8 cellular contexts compared by ENCODE assay signal in genomic region chr1:246916026-246916923, GRCh38. TPM values are rescaled to one million over a fixed set of nuclear protein-coding genes. Genes with fewer than 3 reads are reported as not detected.
A peak's percentile ranks its signal among the peaks of the same experiment; 100 is the strongest.
DNase-seq lines count a peak whose midpoint lies in the region; ATAC-seq, FAIRE-seq and TF ChIP-seq lines count a peak whose summit lies in the region.
"Not testable (repeated sequence)": the region's sequence is repeated elsewhere in the genome, so short reads cannot be mapped to it uniquely, and the experiment has no call there.

No MANE protein-coding gene starts in this region.

- peaks cover 12% of the 10 kb centered on the region for H3K79me1 ChIP-seq in mesenchymal stem cell (replicated peaks; ENCODE audit: low read length, poor library complexity, severe bottlenecking)

- not testable (repeated sequence) for H2BK12ac ChIP-seq in mesenchymal stem cell (ENCODE audit: low read length in 2 of 2)

- H3K27ac Mint-ChIP-seq in activated T-helper 17 cell treated with anti-CD3 and anti-CD28 coated beads, Interleukin-2, amount 50 U/mL, for 72 hours, result peak overlapping the region; percentile 16
- not testable (repeated sequence) for H3K27ac Mint-ChIP-seq in progenitor cell of endocrine pancreas, type B pancreatic cell

- H3K4me1 Mint-ChIP-seq in activated T-helper 17 cell treated with anti-CD3 and anti-CD28 coated beads, Interleukin-2, amount 50 U/mL, for 72 hours; type B pancreatic cell (ENCODE audit: unreplicated experiment): not testable (repeated sequence)
- H3K4me1 Mint-ChIP-seq in progenitor cell of endocrine pancreas (ENCODE audit: low read depth), result peaks cover 10% of the 10 kb centered on the region

- peaks cover 0 to 21% (median 8%) of the 10 kb centered on the region in 9 donors for H3K4me1 ChIP-seq in heart right ventricle
- H3K4me1 ChIP-seq in mesenchymal stem cell (ENCODE audit: control insufficient read depth, insufficient read depth, low read depth, low read length), result not testable (repeated sequence)

- not testable (repeated sequence) for TF ChIP-seq CTCF in heart right ventricle (IDR thresholded peaks at IDR 0.05)
- TF ChIP-seq CTCF in progenitor cell of endocrine pancreas (IDR thresholded peaks at IDR 0.05; ENCODE audit: unreplicated experiment), result peak; percentile 15
- TF ChIP-seq CTCF in type B pancreatic cell (conservative IDR thresholded peaks at IDR 0.05), result peak; percentile 36

- not testable (repeated sequence) for H2BK120ac ChIP-seq in mesenchymal stem cell (ENCODE audit: low read depth, low read length)

- H3K27me3 ChIP-seq in heart right ventricle; mesenchymal stem cell (ENCODE audit: control insufficient read depth in 1 of 2, insufficient read depth in 1 of 2, low read length in 2 of 2): not testable (repeated sequence)

- H3K27ac ChIP-seq in heart right ventricle, result peak overlapping the region in 9 of 10 donors; percentile 11 to 62 (median 45)
- H3K27ac ChIP-seq in mesenchymal stem cell (ENCODE audit: low read length, poor library complexity, severe bottlenecking), result not testable (repeated sequence)

- H3K9me3 ChIP-seq in heart right ventricle; mesenchymal stem cell (ENCODE audit: control insufficient read depth, low read length): not testable (repeated sequence)

- not testable (repeated sequence) for H3K4me3 Mint-ChIP-seq in activated T-helper 17 cell treated with anti-CD3 and anti-CD28 coated beads, Interleukin-2, amount 50 U/mL, for 72 hours; progenitor cell of endocrine pancreas (ENCODE audit: low read depth); type B pancreatic cell

- H3K4me3 ChIP-seq in heart right ventricle; mesenchymal stem cell (ENCODE audit: insufficient read depth in 1 of 2, low read depth in 1 of 2, low read length in 2 of 2): not testable (repeated sequence)

- peaks cover 83% of the 10 kb centered on the region for H3K36me3 Mint-ChIP-seq in activated T-helper 17 cell treated with anti-CD3 and anti-CD28 coated beads, Interleukin-2, amount 50 U/mL, for 72 hours (ENCODE audit: low read depth)
- H3K36me3 Mint-ChIP-seq in progenitor cell of endocrine pancreas (ENCODE audit: insufficient read depth), result not testable (repeated sequence)
- H3K36me3 Mint-ChIP-seq in type B pancreatic cell, result peaks cover 38% of the 10 kb centered on the region

- H3K9me3 Mint-ChIP-seq in activated T-helper 17 cell treated with anti-CD3 and anti-CD28 coated beads, Interleukin-2, amount 50 U/mL, for 72 hours; progenitor cell of endocrine pancreas (ENCODE audit: low read depth); type B pancreatic cell: not testable (repeated sequence)

- H3K27me3 Mint-ChIP-seq in activated T-helper 17 cell treated with anti-CD3 and anti-CD28 coated beads, Interleukin-2, amount 50 U/mL, for 72 hours; progenitor cell of endocrine pancreas; type B pancreatic cell: not testable (repeated sequence)

- H4K8ac ChIP-seq in mesenchymal stem cell (ENCODE audit: low read length), result not testable (repeated sequence)

- H2AK5ac ChIP-seq in mesenchymal stem cell (ENCODE audit: low read length, severe bottlenecking), result not testable (repeated sequence)

- not testable (repeated sequence) for H3K14ac ChIP-seq in mesenchymal stem cell (ENCODE audit: low read length in 2 of 2)

- TF ChIP-seq POLR2A in GM12891 (IDR thresholded peaks at IDR 0.05; ENCODE audit: low read depth, low read length), result not testable (repeated sequence)

- peak; percentile 33 for FAIRE-seq in GM12891 (lab: Jason Lieb, UNC)

- H2BK5ac ChIP-seq in mesenchymal stem cell (ENCODE audit: low read depth, low read length, poor library complexity, severe bottlenecking), result peak overlapping the region; percentile 51

- H4K91ac ChIP-seq in mesenchymal stem cell (ENCODE audit: low read length), result not testable (repeated sequence)

- H3K4ac ChIP-seq in mesenchymal stem cell (ENCODE audit: low read depth in 1 of 2, low read length in 2 of 2), result not testable (repeated sequence)

- not testable (repeated sequence) for H3K18ac ChIP-seq in mesenchymal stem cell (ENCODE audit: low read depth in 1 of 2, low read length in 2 of 2)

- 65 to 78% methylated on average over 7 of the region's 7 CpGs for WGBS in heart right ventricle, 2 donors
- WGBS in mesenchymal stem cell, result 98% methylated on average over 4 of the region's 7 CpGs

- H3K23ac ChIP-seq in mesenchymal stem cell (ENCODE audit: low read length in 2 of 2), result not testable (repeated sequence)

- intact Hi-C loops in Right ventricle myocardium inferior (cut with DNase I); left ventricle myocardium superior (cut with micrococcal nuclease): not testable (repeated sequence)
- intact Hi-C loops in heart right ventricle (cut with DNase I), result loop anchor here in 1 of 10 donors (10.0 kb wide), 1 partner anchor 49 kb away; no protein-coding TSS in a partner anchor

- ATAC-seq in activated T-helper 17 cell treated with anti-CD3 and anti-CD28 coated beads, Interleukin-2, amount 50 U/mL, for 72 hours (replicated peaks), result not testable (repeated sequence)
- peak; percentile 69 for ATAC-seq in Right ventricle myocardium inferior
- ATAC-seq in heart right ventricle, result peak in 6 of 8 donors; percentile 42 to 86 (median 72)
- ATAC-seq in left ventricle myocardium superior, result peak; percentile 81

- H2AFZ ChIP-seq in mesenchymal stem cell (ENCODE audit: low read depth, low read length), result not testable (repeated sequence)

- DNase-seq in GM12891 (ENCODE audit: insufficient read length, low spot score); Right ventricle myocardium inferior (ENCODE audit: missing footprints); heart right ventricle; left ventricle myocardium superior; mesenchymal stem cell; progenitor cell of endocrine pancreas (ENCODE audit: low spot score, unreplicated experiment); type B pancreatic cell (ENCODE audit: extremely low spot score, unreplicated experiment): not testable (repeated sequence)

- not testable (repeated sequence) for H2BK15ac ChIP-seq in mesenchymal stem cell (ENCODE audit: low read depth, poor library complexity, severe bottlenecking)

- not testable (repeated sequence) for H3K4me2 ChIP-seq in mesenchymal stem cell (ENCODE audit: low read length, poor library complexity, severe bottlenecking)

- peaks cover 0 to 76% (median 22%) of the 10 kb centered on the region in 9 donors for H3K36me3 ChIP-seq in heart right ventricle
- H3K36me3 ChIP-seq in mesenchymal stem cell (ENCODE audit: control insufficient read depth in 1 of 2, insufficient read depth in 2 of 2, low read depth in 1 of 2, low read length in 2 of 2), result peaks cover 3 to 58% of the 10 kb centered on the region in 2 experiments

- H3K9ac ChIP-seq in mesenchymal stem cell (ENCODE audit: low read length), result not testable (repeated sequence)

RNA-seq across cellular contexts. Expression of gene AHCTF1, which starts 15.5 kb away (rescaled TPM):
- polyA plus RNA-seq in GM12891 (2012; ENCODE audit: low read depth, missing spikeins), result 11.4 TPM
- total RNA-seq in activated T-helper 17 cell treated with anti-CD3 and anti-CD28 coated beads, Interleukin-2, amount 50 U/mL, for 72 hours, result 10 to 100 TPM; 30.8 to 45.6 TPM
- total RNA-seq in Right ventricle myocardium inferior, result 21.1 TPM
- total RNA-seq in heart right ventricle, result 10 to 100 TPM; 16.8 to 29.2 (median 19.2) TPM
- polyA plus RNA-seq in heart right ventricle, result 1 to 10 TPM; 5.7 to 9.4 TPM
- 21.9 TPM for total RNA-seq in left ventricle myocardium superior
- polyA plus RNA-seq in mesenchymal stem cell (2013, experiment 1 of 2), result 14.6 TPM
- polyA plus RNA-seq in mesenchymal stem cell (2013, experiment 2 of 2), result 16.2 TPM
- 38.2 and 42.8 TPM in 2 replicates for total RNA-seq in progenitor cell of endocrine pancreas
- 27.0 and 34.9 TPM in 2 replicates for total RNA-seq in type B pancreatic cell (ENCODE audit: low replicate concordance)
